1 cellular context compared by ENCODE assay signal in genomic region chr21:33212159-33212851, GRCh38.
TF ChIP-seq lines count a peak whose summit lies in the region.

No MANE protein-coding gene starts in this region.

TF ChIP-seq in K562, 482 proteins besides CTCF, POLR2A, EP300 and RAD21 (continued from another document):
- TF ChIP-seq ZBTB40 (IDR thresholded peaks at IDR 0.05) (no peak), ZBTB40 (CRISPR knock-in tag; IDR thresholded peaks at IDR 0.05) (no peak), ZNF232 (CRISPR knock-in tag; IDR thresholded peaks at IDR 0.05) (no peak), SIN3B (IDR thresholded peaks at IDR 0.05; ENCODE audit: low read depth) (no peak), ZNF197 (CRISPR knock-in tag; IDR thresholded peaks at IDR 0.05; ENCODE audit: low read depth) (no peak), CBFA2T3 (IDR thresholded peaks at IDR 0.05) (peak; percentile 76), RNF2 (IDR thresholded peaks at IDR 0.05) (peak; percentile 17; the same call in 1 of the 2 replicates), CBX8 (IDR thresholded peaks at IDR 0.05; ENCODE audit: borderline replicate concordance, extremely low read depth, low read depth, low read length, poor library complexity, severe bottlenecking) (no peak), ZNF318 (IDR thresholded peaks at IDR 0.05; ENCODE audit: borderline replicate concordance in 1 of 2, low read depth in 1 of 2) (no peak), CHD2 (IDR thresholded peaks at IDR 0.05; ENCODE audit: low read depth, low read length) (no peak), SPI1 (IDR thresholded peaks at IDR 0.05; ENCODE audit: borderline replicate concordance, low read depth, low read length) (peak; percentile 94), TAF9B (IDR thresholded peaks at IDR 0.05; ENCODE audit: partially characterized antibody) (no peak), YBX1 (IDR thresholded peaks at IDR 0.05) (no peak)
- TF ChIP-seq, protein P1, sequence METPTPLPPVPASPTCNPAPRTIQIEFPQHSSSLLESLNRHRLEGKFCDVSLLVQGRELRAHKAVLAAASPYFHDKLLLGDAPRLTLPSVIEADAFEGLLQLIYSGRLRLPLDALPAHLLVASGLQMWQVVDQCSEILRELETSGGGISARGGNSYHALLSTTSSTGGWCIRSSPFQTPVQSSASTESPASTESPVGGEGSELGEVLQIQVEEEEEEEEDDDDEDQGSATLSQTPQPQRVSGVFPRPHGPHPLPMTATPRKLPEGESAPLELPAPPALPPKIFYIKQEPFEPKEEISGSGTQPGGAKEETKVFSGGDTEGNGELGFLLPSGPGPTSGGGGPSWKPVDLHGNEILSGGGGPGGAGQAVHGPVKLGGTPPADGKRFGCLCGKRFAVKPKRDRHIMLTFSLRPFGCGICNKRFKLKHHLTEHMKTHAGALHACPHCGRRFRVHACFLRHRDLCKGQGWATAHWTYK (CRISPR knock-in tag; IDR thresholded peaks at IDR 0.05) = peak; percentile 84; the same call in 1 of the 2 replicates
